ENCODE assay signal across 12 cellular contexts in the genomic region with DNA sequence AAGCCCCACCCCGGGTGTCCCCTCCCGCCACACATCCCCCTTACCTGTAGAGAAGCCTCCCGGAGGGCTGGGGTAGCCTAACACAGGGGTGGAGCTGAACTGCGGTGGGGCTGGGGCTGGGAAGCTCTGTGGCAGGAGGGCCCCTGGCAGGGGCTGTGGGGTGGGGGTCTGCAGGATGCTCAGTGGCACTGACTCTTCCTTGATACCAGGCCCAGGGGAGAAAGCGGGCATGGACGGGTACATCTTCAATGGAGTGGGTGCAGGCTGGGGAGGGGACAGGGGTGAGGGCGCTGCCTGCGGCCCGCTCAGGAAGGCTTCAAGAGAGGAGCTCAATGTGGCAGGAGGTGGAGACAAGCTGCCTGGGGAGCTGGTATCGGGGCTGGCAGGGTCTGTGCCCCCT. TPM values are rescaled to one million over a fixed set of nuclear protein-coding genes. Genes with fewer than 3 reads are reported as not detected.
DNase-seq lines count a peak whose midpoint lies in the region; ATAC-seq, FAIRE-seq and TF ChIP-seq lines count a peak whose summit lies in the region.
"Had no signal": no experiment of that assay in that cellular context is flagged by ENCODE, and none has a peak within 500 bp of the region (broad histone marks: within the 10 kb centered on the region; RNA-seq: fewer than 3 reads in every experiment).

No MANE protein-coding gene starts in this region.

- H3K79me1 ChIP-seq in H9 (ENCODE audit: insufficient read depth, low read depth, low read length, poor library complexity, severe bottlenecking) = peaks cover 13% of the 10 kb centered on the region

- no peaks in the 10 kb centered on the region for H3K9me2 ChIP-seq in hepatocyte (replicated peaks; ENCODE audit: insufficient read depth)

- no peak overlapping the region for H4K91ac ChIP-seq in H9 (ENCODE audit: insufficient read length, low read depth, low read length)

- no peak overlapping the region for H3K9ac ChIP-seq in H9 (ENCODE audit: extremely low read depth, insufficient read length, low read length)
- H3K9ac ChIP-seq: GM23248 had no signal

- peaks cover 9% of the 10 kb centered on the region for H3K23me2 ChIP-seq in H9 (ENCODE audit: insufficient read length, low read depth, low read length, poor library complexity, severe bottlenecking)

- no peak overlapping the region for H3K4ac ChIP-seq in H9 (ENCODE audit: low read depth, low read length)

- H3K14ac ChIP-seq in H9 (ENCODE audit: insufficient read depth, low read length) = no peak overlapping the region

- no peaks in the 10 kb centered on the region for H3K27me3 Mint-ChIP-seq in H9 (ENCODE audit: low read depth)
- H3K27me3 Mint-ChIP-seq in activated T-helper 17 cell treated with anti-CD3 and anti-CD28 coated beads, Interleukin-2, amount 50 U/mL, for 72 hours = no peaks in the 10 kb centered on the region
- H3K27me3 Mint-ChIP-seq in CD8-positive, alpha-beta memory T cell = peaks cover 0 to 2% of the 10 kb centered on the region in 2 donors

- peak overlapping the region; percentile 89 for H3K27ac ChIP-seq in 22Rv1
- H3K27ac ChIP-seq in H9 (ENCODE audit: insufficient read length, low read depth, low read length) = no peak overlapping the region
- H3K27ac ChIP-seq in hepatocyte = no peak overlapping the region
- H3K27ac ChIP-seq in CD8-positive, alpha-beta memory T cell (ENCODE audit: low read depth, low read length) = no peak overlapping the region
- H3K27ac ChIP-seq: GM23248 had no signal

- H3K9me3 Mint-ChIP-seq in H9 = no peaks in the 10 kb centered on the region
- H3K9me3 Mint-ChIP-seq in activated T-helper 17 cell treated with anti-CD3 and anti-CD28 coated beads, Interleukin-2, amount 50 U/mL, for 72 hours = no peaks in the 10 kb centered on the region
- H3K9me3 Mint-ChIP-seq in CD8-positive, alpha-beta memory T cell = no peaks in the 10 kb centered on the region
- H3K9me3 Mint-ChIP-seq: naive B cell had no signal

- peaks cover 6% of the 10 kb centered on the region; the same call in 1 of the 2 replicates for H3K79me2 ChIP-seq in H9 (ENCODE audit: insufficient read depth, low read length)
- H3K79me2 ChIP-seq in hepatocyte = peaks cover 52% of the 10 kb centered on the region

- no peak overlapping the region for H2BK12ac ChIP-seq in H9 (ENCODE audit: insufficient read length, low read depth, low read length)

- H3K4me2 ChIP-seq in H9 (ENCODE audit: insufficient read depth, insufficient read length, low read length) (no peak overlapping the region), hepatocyte (peak overlapping the region; percentile 94)

- DNase-seq in H9 = no peak
- DNase-seq in hepatocyte (ENCODE audit: low spot score) = no peak
- no peak for DNase-seq in NCI-H187 (lab: John Stamatoyannopoulos, UW)
- DNase-seq in H54 (ENCODE audit: insufficient read length, low spot score) = no peak
- no peak for DNase-seq in CD8-positive, alpha-beta memory T cell
- DNase-seq: naive B cell, NCI-H1417 treated with DMSO at 0.1 percent for 48 hours, NCI-H526 treated with DMSO at 0.1 percent for 48 hours had no signal

- no CpG with 5 or more reads among the region's 10 CpGs for WGBS in H9 (ENCODE audit: extremely low coverage, insufficient read length, low lambda C conversion rate)
- 92% methylated on average over 10 of the region's 10 CpGs for WGBS in hepatocyte (ENCODE audit: low lambda C conversion rate, missing lambda C conversion rate)

- no peak for ATAC-seq in activated T-helper 17 cell treated with anti-CD3 and anti-CD28 coated beads, Interleukin-2, amount 50 U/mL, for 72 hours (replicated peaks)
- ATAC-seq in HG03457 (IDR thresholded peaks at IDR 0.05; ENCODE audit: unreplicated experiment) = no peak

- H3K36me3 Mint-ChIP-seq in H9 (ENCODE audit: insufficient read depth in 1 of 3, low read depth in 3 of 3) = peaks cover 25 to 56% (median 49%) of the 10 kb centered on the region in 3 experiments
- H3K36me3 Mint-ChIP-seq in activated T-helper 17 cell treated with anti-CD3 and anti-CD28 coated beads, Interleukin-2, amount 50 U/mL, for 72 hours (ENCODE audit: low read depth) = peaks cover 53% of the 10 kb centered on the region
- peaks cover 5 to 46% (median 7%) of the 10 kb centered on the region in 3 donors for H3K36me3 Mint-ChIP-seq in CD8-positive, alpha-beta memory T cell

- no peak overlapping the region for H2BK15ac ChIP-seq in H9 (ENCODE audit: low read depth, low read length)

- POLR2A ChIA-PET in CD8-positive, alpha-beta memory T cell (lab: Charles Lee) = interaction anchor here (0.7 to 1.1 kb wide), 2 partner anchors 16 to 18 kb away, joined by 3 to 6 read pairs; no protein-coding TSS in a partner anchor

- H3K27me3 ChIP-seq in H9 (ENCODE audit: insufficient read depth, low read length) (no peaks in the 10 kb centered on the region), hepatocyte (no peaks in the 10 kb centered on the region)
- no peaks in the 10 kb centered on the region for H3K27me3 ChIP-seq in CD8-positive, alpha-beta memory T cell (ENCODE audit: insufficient read depth, low read length, poor library complexity, severe bottlenecking)

- H3K4me1 Mint-ChIP-seq in H9 = peaks cover 34 to 60% of the 10 kb centered on the region in 2 experiments
- peaks cover 36% of the 10 kb centered on the region for H3K4me1 Mint-ChIP-seq in activated T-helper 17 cell treated with anti-CD3 and anti-CD28 coated beads, Interleukin-2, amount 50 U/mL, for 72 hours
- peaks cover 28 to 62% (median 51%) of the 10 kb centered on the region in 3 donors for H3K4me1 Mint-ChIP-seq in CD8-positive, alpha-beta memory T cell

- peak overlapping the region in 2 of 3 experiments; percentile 62 to 84; a peak in 2 of 7 replicates for H3K27ac Mint-ChIP-seq in H9
- H3K27ac Mint-ChIP-seq in activated T-helper 17 cell treated with anti-CD3 and anti-CD28 coated beads, Interleukin-2, amount 50 U/mL, for 72 hours = no peak overlapping the region
- H3K27ac Mint-ChIP-seq in CD8-positive, alpha-beta memory T cell = peak overlapping the region in 3 of 8 donors; percentile 72 to 79 (median 72)

- TF ChIP-seq CTCF in 22Rv1 (IDR thresholded peaks at IDR 0.05) = no peak
- no peak for TF ChIP-seq CTCF in H9 (conservative IDR thresholded peaks at IDR 0.05)
- TF ChIP-seq CTCF in hepatocyte (IDR thresholded peaks at IDR 0.05; ENCODE audit: poor library complexity) = no peak

- no peaks in the 10 kb centered on the region for H3K9me3 ChIP-seq in H9 (ENCODE audit: control insufficient read depth, low read depth, low read length)
- no peaks in the 10 kb centered on the region for H3K9me3 ChIP-seq in hepatocyte (ENCODE audit: low read depth)
- H3K9me3 ChIP-seq in CD8-positive, alpha-beta memory T cell (ENCODE audit: low read length) = no peaks in the 10 kb centered on the region

- TF ChIP-seq POLR2A in H54 (IDR thresholded peaks at IDR 0.05; ENCODE audit: low read depth, low read length) = no peak

- no peak overlapping the region for H2AFZ ChIP-seq in H9 (ENCODE audit: low read length)
- H2AFZ ChIP-seq in hepatocyte = no peak overlapping the region
- H2AFZ ChIP-seq: GM23248 had no signal

- no peak overlapping the region for H3K18ac ChIP-seq in H9 (ENCODE audit: insufficient read length, low read depth, low read length)

- H4K20me1 ChIP-seq in H9 (ENCODE audit: control insufficient read depth, insufficient read depth, insufficient read length) (peaks cover 2% of the 10 kb centered on the region), hepatocyte (ENCODE audit: insufficient read depth, poor library complexity, severe bottlenecking) (peaks cover 40% of the 10 kb centered on the region)

- no peak overlapping the region for H3K4me3 Mint-ChIP-seq in H9
- H3K4me3 Mint-ChIP-seq in activated T-helper 17 cell treated with anti-CD3 and anti-CD28 coated beads, Interleukin-2, amount 50 U/mL, for 72 hours = peak overlapping the region; percentile 56
- H3K4me3 Mint-ChIP-seq in CD8-positive, alpha-beta memory T cell = no peak overlapping the region

- no peak overlapping the region for H2AK5ac ChIP-seq in H9 (ENCODE audit: insufficient read length, low read length)

- no peak overlapping the region for H2BK120ac ChIP-seq in H9 (ENCODE audit: low read depth, low read length, poor library complexity, severe bottlenecking)

- H4K5ac ChIP-seq in H9 (ENCODE audit: insufficient read length, low read depth, low read length) = no peak overlapping the region

- no peak overlapping the region for H2BK5ac ChIP-seq in H9 (ENCODE audit: insufficient read length, low read length)

- FAIRE-seq in H54 (lab: Jason Lieb, UNC) = no peak

- CTCF ChIA-PET in CD8-positive, alpha-beta memory T cell (lab: Charles Lee) = interaction anchor here (1.2 to 5.6 kb wide), 5 partner anchors 8 to 35 kb away, joined by 3 to 27 read pairs (median 4); no protein-coding TSS in a partner anchor

- no peak overlapping the region for H3K56ac ChIP-seq in H9 (ENCODE audit: insufficient read length, low read depth, low read length)

- H3K4me1 ChIP-seq in H9 (ENCODE audit: insufficient read depth, low read length) (peaks cover 10% of the 10 kb centered on the region), hepatocyte (ENCODE audit: insufficient read depth) (peaks cover 51% of the 10 kb centered on the region)
- H3K4me1 ChIP-seq in CD8-positive, alpha-beta memory T cell (ENCODE audit: insufficient read depth, low read length) = peaks cover 60% of the 10 kb centered on the region

- H4K8ac ChIP-seq in H9 (replicated peaks; ENCODE audit: insufficient read length, low read depth, low read length) = no peak overlapping the region

- H3T11ph ChIP-seq in H9 (ENCODE audit: low read length) = no peak overlapping the region

- H3K4me3 ChIP-seq in hepatocyte = no peak overlapping the region
- no peak overlapping the region for H3K4me3 ChIP-seq in CD8-positive, alpha-beta memory T cell (ENCODE audit: low read length)
- H3K4me3 ChIP-seq: GM23248 had no signal

- no peak overlapping the region for H2BK20ac ChIP-seq in H9 (ENCODE audit: low read depth, low read length, poor library complexity, severe bottlenecking)

- H3K23ac ChIP-seq in H9 (ENCODE audit: insufficient read length, low read depth, low read length) = no peak overlapping the region

- no peaks in the 10 kb centered on the region for H3K36me3 ChIP-seq in hepatocyte (replicated peaks; ENCODE audit: insufficient read depth, low read depth)
- peaks cover 20% of the 10 kb centered on the region for H3K36me3 ChIP-seq in CD8-positive, alpha-beta memory T cell (ENCODE audit: insufficient read depth, low read length)

RNA-seq across cellular contexts. Expression of gene SREBF1, which starts 16.7 kb away (rescaled TPM):
- total RNA-seq in H9 (2021) (76.2 and 81.9 TPM in 2 replicates), hepatocyte (47.0 and 57.1 TPM in 2 replicates)
- total RNA-seq in activated T-helper 17 cell treated with anti-CD3 and anti-CD28 coated beads, Interleukin-2, amount 50 U/mL, for 72 hours = 10 to 100 TPM; 65.5 to 74.1 TPM
- polyA plus RNA-seq in hepatocyte = 107 and 140 TPM in 2 replicates
- 10 to 100 TPM; 27.2 to 29.6 TPM for total RNA-seq in CD8-positive, alpha-beta memory T cell
- polyA plus RNA-seq in CD8-positive, alpha-beta memory T cell = 16.4 TPM
